In genomic region chr22:50012201-50013181, GRCh38 we compare ENCODE assay signal across 11 cellular contexts. TPM values are rescaled to one million over a fixed set of nuclear protein-coding genes. Genes with fewer than 3 reads are reported as not detected.
DNase-seq lines count a peak whose midpoint lies in the region; ATAC-seq and TF ChIP-seq lines count a peak whose summit lies in the region.
"Had no signal": no experiment of that assay in that cellular context is flagged by ENCODE, and none has a peak within 500 bp of the region (broad histone marks: within the 10 kb centered on the region; RNA-seq: fewer than 3 reads in every experiment).

IL17REL (minus strand) TSS chr22:50012765; CDS start chr22:50012646, 119 bp downstream.

- H3K9me3 Mint-ChIP-seq in CD14-positive monocyte (peaks cover 0 to 5% (median 2%) of the 10 kb centered on the region in 7 donors), chondrocyte (ENCODE audit: low read depth) (no peaks in the 10 kb centered on the region), natural killer cell (no peaks in the 10 kb centered on the region)

- H3K36me3 ChIP-seq in H7 (replicated peaks; ENCODE audit: control insufficient read depth, insufficient read depth, low read length), result no peaks in the 10 kb centered on the region
- H3K36me3 ChIP-seq: HAP-1, vagina had no signal

- DNase-seq in CD14-positive monocyte (ENCODE audit: low spot score) (no peak), H7 (peak; percentile 86), chondrocyte (ENCODE audit: low spot score) (peak; percentile 78), natural killer cell (no peak), GM13976 (ENCODE audit: low spot score) (no peak)
- DNase-seq: effector CD4-positive, alpha-beta T cell had no signal

- in situ Hi-C loops in GM13976 (cut with MboI; ENCODE audit: low sequenced_read_pairs, unreplicated experiment), result no loop called here

- H3K4me3 ChIP-seq in H7 (ENCODE audit: insufficient read depth, low read depth, low read length), result no peak within 1 kb of the TSS
- H3K4me3 ChIP-seq: HAP-1, vagina had no signal

- H3K4me3 Mint-ChIP-seq in CD14-positive monocyte, result peak within 1 kb of the TSS; percentile 16 to 67
- no peak within 1 kb of the TSS for H3K4me3 Mint-ChIP-seq in chondrocyte (ENCODE audit: unreplicated experiment)
- peak within 1 kb of the TSS; percentile 67 for H3K4me3 Mint-ChIP-seq in natural killer cell

- H3K27me3 Mint-ChIP-seq in CD14-positive monocyte (ENCODE audit: low read depth in 3 of 3) (peaks cover 34 to 77% (median 64%) of the 10 kb centered on the region in 3 donors), chondrocyte (ENCODE audit: low read depth) (peaks cover 10% of the 10 kb centered on the region), natural killer cell (ENCODE audit: low read depth in 2 of 2) (peaks cover 9 to 21% of the 10 kb centered on the region in 2 donors)

- H3K36me3 Mint-ChIP-seq in CD14-positive monocyte, result no peaks in the 10 kb centered on the region
- H3K36me3 Mint-ChIP-seq in chondrocyte (ENCODE audit: low read depth), result no peaks in the 10 kb centered on the region
- no peaks in the 10 kb centered on the region for H3K36me3 Mint-ChIP-seq in natural killer cell

- intact Hi-C loops in CD14-positive monocyte (cut with micrococcal nuclease), result no loop called here
- intact Hi-C loops in natural killer cell (cut with micrococcal nuclease), result no loop called here

- peaks cover 2% of the 10 kb centered on the region for H3K4me1 Mint-ChIP-seq in CD14-positive monocyte
- peaks cover 11% of the 10 kb centered on the region for H3K4me1 Mint-ChIP-seq in chondrocyte (ENCODE audit: low read depth)
- H3K4me1 Mint-ChIP-seq in natural killer cell, result peaks cover 0 to 15% of the 10 kb centered on the region in 2 donors

- no peak for ATAC-seq in natural killer cell
- no peak for ATAC-seq in HG02798 (IDR thresholded peaks at IDR 0.05; ENCODE audit: poor library complexity, unreplicated experiment)
- ATAC-seq in GM21447 (IDR thresholded peaks at IDR 0.05; ENCODE audit: unreplicated experiment), result no peak
- ATAC-seq in GM21529 (IDR thresholded peaks at IDR 0.05; ENCODE audit: unreplicated experiment), result no peak

- no peak for TF ChIP-seq CTCF in CD14-positive monocyte (IDR thresholded peaks at IDR 0.05)
- TF ChIP-seq CTCF in chondrocyte (IDR thresholded peaks at IDR 0.05), result peak; percentile 66
- no peak for TF ChIP-seq CTCF in natural killer cell (IDR thresholded peaks at IDR 0.05)
- TF ChIP-seq CTCF in GM13976 (IDR thresholded peaks at IDR 0.05; ENCODE audit: borderline replicate concordance, control extremely low read depth, extremely low read depth, insufficient read depth, missing control alignments), result no peak

- H3K27me3 ChIP-seq in H7 (ENCODE audit: control insufficient read depth, insufficient read depth, low read length), result peaks cover 44% of the 10 kb centered on the region

- no peak within 1 kb of the TSS for H3K27ac Mint-ChIP-seq in CD14-positive monocyte
- H3K27ac Mint-ChIP-seq in chondrocyte (ENCODE audit: unreplicated experiment), result no peak within 1 kb of the TSS
- peak within 1 kb of the TSS in 1 of 2 donors; percentile 80 for H3K27ac Mint-ChIP-seq in natural killer cell

RNA-seq across cellular contexts. Expression of gene IL17REL, which starts in this region (rescaled TPM):
- not detected for polyA plus RNA-seq in CD14-positive monocyte
- 0.04 TPM in 1 of 2 replicates, not detected in the other for total RNA-seq in H7 (2014; rRNA removed; shearing (Covaris generic))
- total RNA-seq in chondrocyte (0.17 to 0.23 TPM in 2 of 3 replicates, not detected in the other), natural killer cell (not detected)
- total RNA-seq: vagina had no signal

Comparison
In these comparisons a context has a peak if more than half of its experiments do, and no peak if none do; other contexts are left out.
1. Peak in DNase-seq in H7; RNA of the gene not detected or under 1 TPM.
2. Peak in DNase-seq in chondrocyte; RNA of the gene not detected or under 1 TPM.